In the genomic region with DNA sequence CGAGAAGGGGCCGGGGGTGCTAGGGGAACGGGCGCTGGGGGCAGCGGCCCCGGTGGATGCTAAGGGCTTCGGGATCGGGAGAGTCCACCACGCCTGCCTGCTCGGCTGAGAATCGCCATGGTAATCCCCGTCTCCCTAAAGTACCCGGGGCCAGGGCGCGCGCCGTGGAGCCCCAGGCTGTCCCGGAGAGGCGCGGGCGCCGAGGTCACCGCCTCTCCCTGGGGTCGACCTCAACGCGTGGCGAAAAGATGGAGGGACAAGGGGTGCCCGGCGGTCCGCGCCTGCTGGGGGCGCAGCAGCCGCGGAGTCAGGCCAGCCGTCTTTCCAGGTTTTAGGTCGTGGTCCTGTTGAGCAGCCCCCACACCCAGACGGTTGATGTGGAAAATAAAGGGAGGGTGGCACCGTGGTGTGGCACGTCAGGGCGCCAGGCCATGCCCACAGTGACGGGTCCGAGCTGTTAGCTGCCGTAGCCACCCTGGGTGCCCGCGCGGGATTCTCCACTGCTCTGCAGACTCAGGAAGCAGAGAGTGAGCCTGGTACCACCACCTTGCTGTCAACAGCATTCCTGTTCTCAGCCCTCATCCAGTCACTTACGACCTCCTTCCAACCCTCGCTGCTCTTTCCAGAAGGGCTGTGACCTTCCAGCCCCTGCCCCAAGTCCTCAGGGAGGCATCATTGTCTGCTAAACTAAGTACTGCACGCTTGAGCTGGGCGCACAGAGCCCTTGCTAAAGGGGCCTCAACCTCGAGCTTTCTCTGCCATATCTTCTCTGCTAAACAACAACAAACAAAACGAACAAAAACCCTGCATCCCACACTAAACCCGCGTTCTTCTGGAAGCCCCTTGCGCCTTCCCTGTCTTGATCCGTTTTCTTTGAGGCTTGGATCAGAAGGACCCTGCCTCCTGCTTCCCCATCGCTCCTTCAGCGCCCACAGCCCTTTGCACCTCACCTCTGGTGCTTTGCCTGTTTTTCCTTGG, we compare ENCODE assay signal across 1 cellular context.
A peak's percentile ranks its signal among the peaks of the same experiment; 100 is the strongest.
TF ChIP-seq lines count a peak whose summit lies in the region.

No MANE protein-coding gene starts in this region.

TF ChIP-seq in HepG2, 621 proteins besides CTCF, POLR2A, EP300 and RAD21:
- TF ChIP-seq, protein P1, sequence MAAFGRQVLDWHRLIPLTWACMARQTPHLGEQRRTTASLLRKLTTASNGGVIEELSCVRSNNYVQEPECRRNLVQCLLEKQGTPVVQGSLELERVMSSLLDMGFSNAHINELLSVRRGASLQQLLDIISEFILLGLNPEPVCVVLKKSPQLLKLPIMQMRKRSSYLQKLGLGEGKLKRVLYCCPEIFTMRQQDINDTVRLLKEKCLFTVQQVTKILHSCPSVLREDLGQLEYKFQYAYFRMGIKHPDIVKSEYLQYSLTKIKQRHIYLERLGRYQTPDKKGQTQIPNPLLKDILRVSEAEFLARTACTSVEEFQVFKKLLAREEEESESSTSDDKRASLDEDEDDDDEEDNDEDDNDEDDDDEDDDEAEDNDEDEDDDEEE (CRISPR knock-in tag; IDR thresholded peaks at IDR 0.05) = no peak
- TF ChIP-seq ZNF30 (CRISPR knock-in tag; IDR thresholded peaks at IDR 0.05) = no peak
- TF ChIP-seq ZNF768 (CRISPR knock-in tag; IDR thresholded peaks at IDR 0.05) = peak; percentile 3; the same call in 1 of the 2 replicates
- no peak for TF ChIP-seq EED (CRISPR knock-in tag; IDR thresholded peaks at IDR 0.05)
- TF ChIP-seq HNRNPL (IDR thresholded peaks at IDR 0.05; ENCODE audit: low read depth, low read length) = 0 out of 2 replicates have a peak, but pooled peaks have one; percentile 62
- no peak for TF ChIP-seq MATR3 (CRISPR knock-in tag; IDR thresholded peaks at IDR 0.05)
- no peak for TF ChIP-seq CBX2 (IDR thresholded peaks at IDR 0.05; ENCODE audit: low read depth, low read length)
- no peak for TF ChIP-seq CBX2 (CRISPR knock-in tag; IDR thresholded peaks at IDR 0.05; ENCODE audit: low read depth)
- no peak for TF ChIP-seq PTBP1 (IDR thresholded peaks at IDR 0.05; ENCODE audit: low read depth, low read length, poor library complexity, severe bottlenecking)
- 0 out of 2 replicates have a peak, but pooled peaks have one; percentile 11 for TF ChIP-seq MYC (CRISPR knock-in tag; IDR thresholded peaks at IDR 0.05; ENCODE audit: borderline replicate concordance)
- no peak for TF ChIP-seq HMG20B (CRISPR knock-in tag; conservative IDR thresholded peaks at IDR 0.05)
- TF ChIP-seq, protein P2, sequence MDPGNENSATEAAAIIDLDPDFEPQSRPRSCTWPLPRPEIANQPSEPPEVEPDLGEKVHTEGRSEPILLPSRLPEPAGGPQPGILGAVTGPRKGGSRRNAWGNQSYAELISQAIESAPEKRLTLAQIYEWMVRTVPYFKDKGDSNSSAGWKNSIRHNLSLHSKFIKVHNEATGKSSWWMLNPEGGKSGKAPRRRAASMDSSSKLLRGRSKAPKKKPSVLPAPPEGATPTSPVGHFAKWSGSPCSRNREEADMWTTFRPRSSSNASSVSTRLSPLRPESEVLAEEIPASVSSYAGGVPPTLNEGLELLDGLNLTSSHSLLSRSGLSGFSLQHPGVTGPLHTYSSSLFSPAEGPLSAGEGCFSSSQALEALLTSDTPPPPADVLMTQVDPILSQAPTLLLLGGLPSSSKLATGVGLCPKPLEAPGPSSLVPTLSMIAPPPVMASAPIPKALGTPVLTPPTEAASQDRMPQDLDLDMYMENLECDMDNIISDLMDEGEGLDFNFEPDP (CRISPR knock-in tag; conservative IDR thresholded peaks at IDR 0.05) = no peak
- TF ChIP-seq ZNF777 (CRISPR knock-in tag; IDR thresholded peaks at IDR 0.05) = 0 out of 2 replicates have a peak, but pooled peaks have one; percentile 11
- TF ChIP-seq RFXANK (CRISPR knock-in tag; IDR thresholded peaks at IDR 0.05) = no peak
- TF ChIP-seq CAMTA2 (CRISPR knock-in tag; IDR thresholded peaks at IDR 0.05; ENCODE audit: borderline replicate concordance) = peak; percentile 36; the same call in 1 of the 2 replicates
- TF ChIP-seq, protein P3, sequence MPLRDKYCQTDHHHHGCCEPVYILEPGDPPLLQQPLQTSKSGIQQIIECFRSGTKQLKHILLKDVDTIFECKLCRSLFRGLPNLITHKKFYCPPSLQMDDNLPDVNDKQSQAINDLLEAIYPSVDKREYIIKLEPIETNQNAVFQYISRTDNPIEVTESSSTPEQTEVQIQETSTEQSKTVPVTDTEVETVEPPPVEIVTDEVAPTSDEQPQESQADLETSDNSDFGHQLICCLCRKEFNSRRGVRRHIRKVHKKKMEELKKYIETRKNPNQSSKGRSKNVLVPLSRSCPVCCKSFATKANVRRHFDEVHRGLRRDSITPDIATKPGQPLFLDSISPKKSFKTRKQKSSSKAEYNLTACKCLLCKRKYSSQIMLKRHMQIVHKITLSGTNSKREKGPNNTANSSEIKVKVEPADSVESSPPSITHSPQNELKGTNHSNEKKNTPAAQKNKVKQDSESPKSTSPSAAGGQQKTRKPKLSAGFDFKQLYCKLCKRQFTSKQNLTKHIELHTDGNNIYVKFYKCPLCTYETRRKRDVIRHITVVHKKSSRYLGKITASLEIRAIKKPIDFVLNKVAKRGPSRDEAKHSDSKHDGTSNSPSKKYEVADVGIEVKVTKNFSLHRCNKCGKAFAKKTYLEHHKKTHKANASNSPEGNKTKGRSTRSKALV (CRISPR knock-in tag; IDR thresholded peaks at IDR 0.05) = 0 out of 2 replicates have a peak, but pooled peaks have one; percentile 73
- no peak for TF ChIP-seq ZBTB8A (CRISPR knock-in tag; IDR thresholded peaks at IDR 0.05; ENCODE audit: borderline replicate concordance, low read depth)
- TF ChIP-seq SNRNP70 (IDR thresholded peaks at IDR 0.05; ENCODE audit: low read depth, low read length) = no peak
- TF ChIP-seq, protein P4, sequence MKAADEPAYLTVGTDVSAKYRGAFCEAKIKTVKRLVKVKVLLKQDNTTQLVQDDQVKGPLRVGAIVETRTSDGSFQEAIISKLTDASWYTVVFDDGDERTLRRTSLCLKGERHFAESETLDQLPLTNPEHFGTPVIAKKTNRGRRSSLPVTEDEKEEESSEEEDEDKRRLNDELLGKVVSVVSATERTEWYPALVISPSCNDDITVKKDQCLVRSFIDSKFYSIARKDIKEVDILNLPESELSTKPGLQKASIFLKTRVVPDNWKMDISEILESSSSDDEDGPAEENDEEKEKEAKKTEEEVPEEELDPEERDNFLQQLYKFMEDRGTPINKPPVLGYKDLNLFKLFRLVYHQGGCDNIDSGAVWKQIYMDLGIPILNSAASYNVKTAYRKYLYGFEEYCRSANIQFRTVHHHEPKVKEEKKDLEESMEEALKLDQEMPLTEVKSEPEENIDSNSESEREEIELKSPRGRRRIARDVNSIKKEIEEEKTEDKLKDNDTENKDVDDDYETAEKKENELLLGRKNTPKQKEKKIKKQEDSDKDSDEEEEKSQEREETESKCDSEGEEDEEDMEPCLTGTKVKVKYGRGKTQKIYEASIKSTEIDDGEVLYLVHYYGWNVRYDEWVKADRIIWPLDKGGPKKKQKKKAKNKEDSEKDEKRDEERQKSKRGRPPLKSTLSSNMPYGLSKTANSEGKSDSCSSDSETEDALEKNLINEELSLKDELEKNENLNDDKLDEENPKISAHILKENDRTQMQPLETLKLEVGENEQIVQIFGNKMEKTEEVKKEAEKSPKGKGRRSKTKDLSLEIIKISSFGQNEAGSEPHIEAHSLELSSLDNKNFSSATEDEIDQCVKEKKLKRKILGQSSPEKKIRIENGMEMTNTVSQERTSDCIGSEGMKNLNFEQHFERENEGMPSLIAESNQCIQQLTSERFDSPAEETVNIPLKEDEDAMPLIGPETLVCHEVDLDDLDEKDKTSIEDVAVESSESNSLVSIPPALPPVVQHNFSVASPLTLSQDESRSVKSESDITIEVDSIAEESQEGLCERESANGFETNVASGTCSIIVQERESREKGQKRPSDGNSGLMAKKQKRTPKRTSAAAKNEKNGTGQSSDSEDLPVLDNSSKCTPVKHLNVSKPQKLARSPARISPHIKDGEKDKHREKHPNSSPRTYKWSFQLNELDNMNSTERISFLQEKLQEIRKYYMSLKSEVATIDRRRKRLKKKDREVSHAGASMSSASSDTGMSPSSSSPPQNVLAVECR (CRISPR knock-in tag; IDR thresholded peaks at IDR 0.05; ENCODE audit: borderline replicate concordance) = 0 out of 2 replicates have a peak, but pooled peaks have one; percentile 1
- TF ChIP-seq, protein P5, sequence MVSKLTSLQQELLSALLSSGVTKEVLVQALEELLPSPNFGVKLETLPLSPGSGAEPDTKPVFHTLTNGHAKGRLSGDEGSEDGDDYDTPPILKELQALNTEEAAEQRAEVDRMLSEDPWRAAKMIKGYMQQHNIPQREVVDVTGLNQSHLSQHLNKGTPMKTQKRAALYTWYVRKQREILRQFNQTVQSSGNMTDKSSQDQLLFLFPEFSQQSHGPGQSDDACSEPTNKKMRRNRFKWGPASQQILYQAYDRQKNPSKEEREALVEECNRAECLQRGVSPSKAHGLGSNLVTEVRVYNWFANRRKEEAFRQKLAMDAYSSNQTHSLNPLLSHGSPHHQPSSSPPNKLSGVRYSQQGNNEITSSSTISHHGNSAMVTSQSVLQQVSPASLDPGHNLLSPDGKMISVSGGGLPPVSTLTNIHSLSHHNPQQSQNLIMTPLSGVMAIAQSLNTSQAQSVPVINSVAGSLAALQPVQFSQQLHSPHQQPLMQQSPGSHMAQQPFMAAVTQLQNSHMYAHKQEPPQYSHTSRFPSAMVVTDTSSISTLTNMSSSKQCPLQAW (CRISPR knock-in tag; IDR thresholded peaks at IDR 0.05) = no peak
- TF ChIP-seq MAFF (IDR thresholded peaks at IDR 0.05; ENCODE audit: low read depth, low read length) = no peak
- TF ChIP-seq ZNF816 (CRISPR knock-in tag; IDR thresholded peaks at IDR 0.05; ENCODE audit: borderline replicate concordance) = no peak
- no peak for TF ChIP-seq POLR2G (IDR thresholded peaks at IDR 0.05; ENCODE audit: low read depth, low read length)
- TF ChIP-seq, protein P6, sequence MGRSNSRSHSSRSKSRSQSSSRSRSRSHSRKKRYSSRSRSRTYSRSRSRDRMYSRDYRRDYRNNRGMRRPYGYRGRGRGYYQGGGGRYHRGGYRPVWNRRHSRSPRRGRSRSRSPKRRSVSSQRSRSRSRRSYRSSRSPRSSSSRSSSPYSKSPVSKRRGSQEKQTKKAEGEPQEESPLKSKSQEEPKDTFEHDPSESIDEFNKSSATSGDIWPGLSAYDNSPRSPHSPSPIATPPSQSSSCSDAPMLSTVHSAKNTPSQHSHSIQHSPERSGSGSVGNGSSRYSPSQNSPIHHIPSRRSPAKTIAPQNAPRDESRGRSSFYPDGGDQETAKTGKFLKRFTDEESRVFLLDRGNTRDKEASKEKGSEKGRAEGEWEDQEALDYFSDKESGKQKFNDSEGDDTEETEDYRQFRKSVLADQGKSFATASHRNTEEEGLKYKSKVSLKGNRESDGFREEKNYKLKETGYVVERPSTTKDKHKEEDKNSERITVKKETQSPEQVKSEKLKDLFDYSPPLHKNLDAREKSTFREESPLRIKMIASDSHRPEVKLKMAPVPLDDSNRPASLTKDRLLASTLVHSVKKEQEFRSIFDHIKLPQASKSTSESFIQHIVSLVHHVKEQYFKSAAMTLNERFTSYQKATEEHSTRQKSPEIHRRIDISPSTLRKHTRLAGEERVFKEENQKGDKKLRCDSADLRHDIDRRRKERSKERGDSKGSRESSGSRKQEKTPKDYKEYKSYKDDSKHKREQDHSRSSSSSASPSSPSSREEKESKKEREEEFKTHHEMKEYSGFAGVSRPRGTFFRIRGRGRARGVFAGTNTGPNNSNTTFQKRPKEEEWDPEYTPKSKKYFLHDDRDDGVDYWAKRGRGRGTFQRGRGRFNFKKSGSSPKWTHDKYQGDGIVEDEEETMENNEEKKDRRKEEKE (IDR thresholded peaks at IDR 0.05) = no peak
- no peak for TF ChIP-seq MTA3 (CRISPR knock-in tag; IDR thresholded peaks at IDR 0.05)
- TF ChIP-seq ZMAT3 (CRISPR knock-in tag; conservative IDR thresholded peaks at IDR 0.05) = no peak
- TF ChIP-seq ZNF329 (CRISPR knock-in tag; IDR thresholded peaks at IDR 0.05; ENCODE audit: low read depth) = 0 out of 2 replicates have a peak, but pooled peaks have one; percentile 14
- no peak for TF ChIP-seq THAP11 (CRISPR knock-in tag; IDR thresholded peaks at IDR 0.05)
- TF ChIP-seq NR2F6 (IDR thresholded peaks at IDR 0.05) = no peak
- TF ChIP-seq NR2F6 (CRISPR knock-in tag; IDR thresholded peaks at IDR 0.05) = no peak
- TF ChIP-seq RXRA (CRISPR knock-in tag; IDR thresholded peaks at IDR 0.05) = 0 out of 2 replicates have a peak, but pooled peaks have one; percentile 15
- TF ChIP-seq SRF (IDR thresholded peaks at IDR 0.05; ENCODE audit: low read depth, low read length) = no peak
- TF ChIP-seq, protein P7, sequence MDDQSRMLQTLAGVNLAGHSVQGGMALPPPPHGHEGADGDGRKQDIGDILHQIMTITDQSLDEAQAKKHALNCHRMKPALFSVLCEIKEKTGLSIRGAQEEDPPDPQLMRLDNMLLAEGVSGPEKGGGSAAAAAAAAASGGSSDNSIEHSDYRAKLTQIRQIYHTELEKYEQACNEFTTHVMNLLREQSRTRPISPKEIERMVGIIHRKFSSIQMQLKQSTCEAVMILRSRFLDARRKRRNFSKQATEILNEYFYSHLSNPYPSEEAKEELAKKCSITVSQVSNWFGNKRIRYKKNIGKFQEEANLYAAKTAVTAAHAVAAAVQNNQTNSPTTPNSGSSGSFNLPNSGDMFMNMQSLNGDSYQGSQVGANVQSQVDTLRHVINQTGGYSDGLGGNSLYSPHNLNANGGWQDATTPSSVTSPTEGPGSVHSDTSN (CRISPR knock-in tag; IDR thresholded peaks at IDR 0.05; ENCODE audit: borderline replicate concordance) = no peak
- 0 out of 2 replicates have a peak, but pooled peaks have one; percentile 10 for TF ChIP-seq ZNF616 (CRISPR knock-in tag; IDR thresholded peaks at IDR 0.05; ENCODE audit: low read depth)
- TF ChIP-seq TCF7 (IDR thresholded peaks at IDR 0.05; ENCODE audit: low read depth) = no peak
- TF ChIP-seq HIVEP1 (CRISPR knock-in tag; IDR thresholded peaks at IDR 0.05) = peak; percentile 28; the same call in 1 of the 2 replicates
- TF ChIP-seq ZMYM4 (CRISPR knock-in tag; IDR thresholded peaks at IDR 0.05) = 0 out of 2 replicates have a peak, but pooled peaks have one; percentile 8
- TF ChIP-seq YEATS4 (CRISPR knock-in tag; IDR thresholded peaks at IDR 0.05; ENCODE audit: borderline replicate concordance) = no peak
- no peak for TF ChIP-seq ISL2 (CRISPR knock-in tag; IDR thresholded peaks at IDR 0.05)
